Comparison of ENCODE assay signal across 12 cellular contexts in the genomic region with DNA sequence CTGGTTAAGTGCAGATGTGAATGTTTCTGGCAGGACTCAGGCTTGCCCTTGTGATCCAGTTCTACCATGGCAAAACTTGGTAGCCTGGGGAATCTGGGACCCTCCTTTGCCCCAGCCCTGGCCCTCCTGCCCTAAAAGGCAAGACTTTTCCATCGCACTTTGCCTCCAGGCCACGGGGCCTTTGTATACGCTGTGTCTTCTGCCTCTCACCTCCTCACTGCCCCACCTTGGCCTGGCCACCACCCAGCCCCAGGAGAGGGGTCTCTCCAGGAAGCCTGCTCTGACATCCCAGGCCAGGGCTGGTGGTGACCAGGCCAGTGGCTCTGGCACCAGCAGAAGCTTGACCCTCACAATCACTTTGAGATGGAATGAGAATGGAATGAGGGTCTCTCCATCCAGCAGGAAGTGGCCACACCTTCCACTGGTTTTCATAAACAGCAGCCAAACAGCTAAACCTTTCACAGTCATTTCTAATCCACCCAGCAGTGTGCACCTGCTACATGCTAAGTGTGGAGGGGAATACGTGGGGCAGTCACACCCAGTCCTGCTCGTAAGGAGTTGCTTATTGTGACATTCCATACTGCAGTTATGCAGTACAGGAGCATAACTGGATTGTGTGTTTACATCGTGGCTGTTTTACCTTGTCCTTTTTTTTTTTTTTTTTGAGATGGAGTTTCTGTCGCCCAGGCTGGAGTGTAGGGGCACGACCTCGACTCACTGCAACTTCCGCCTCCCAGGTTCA. TPM values are rescaled to one million over a fixed set of nuclear protein-coding genes. Genes with fewer than 3 reads are reported as not detected.
DNase-seq lines count a peak whose midpoint lies in the region; ATAC-seq and TF ChIP-seq lines count a peak whose summit lies in the region.
"Had no signal": no experiment of that assay in that cellular context is flagged by ENCODE, and none has a peak within 500 bp of the region (broad histone marks: within the 10 kb centered on the region; RNA-seq: fewer than 3 reads in every experiment).

No MANE protein-coding gene starts in this region.

- TF ChIP-seq CTCF in HL-60 (IDR thresholded peaks at IDR 0.05; ENCODE audit: insufficient read depth, low read length) (no peak), chondrocyte (IDR thresholded peaks at IDR 0.05) (no peak), neural crest cell (conservative IDR thresholded peaks at IDR 0.05) (no peak)

- H3K9me3 ChIP-seq in BLaER1 treated with 17β-estradiol and CSF1 and Interleukin-3, amounts not matched to agents 10 nM and 100 nM (replicated peaks in 1 of 11): no peaks in the 10 kb centered on the region

- H3K27me3 Mint-ChIP-seq in chondrocyte (ENCODE audit: low read depth) (no peaks in the 10 kb centered on the region), neural crest cell (ENCODE audit: low read depth) (no peaks in the 10 kb centered on the region)

- peak overlapping the region; percentile 65 to 91 (median 79) for H3K4me2 ChIP-seq in BLaER1 treated with 17β-estradiol and CSF1 and Interleukin-3, amounts not matched to agents 10 nM and 100 nM

- H3K4me1 Mint-ChIP-seq in chondrocyte (ENCODE audit: low read depth): peaks cover 9% of the 10 kb centered on the region
- peaks cover 4% of the 10 kb centered on the region for H3K4me1 Mint-ChIP-seq in neural crest cell

- peaks cover 0 to 4% (median 0%) of the 10 kb centered on the region in 11 experiments; a peak in 2 of 22 replicates for H4K20me1 ChIP-seq in BLaER1 treated with 17β-estradiol and CSF1 and Interleukin-3, amounts not matched to agents 10 nM and 100 nM

- H3K36me3 ChIP-seq in BLaER1 treated with 17β-estradiol and CSF1 and Interleukin-3, amounts not matched to agents 10 nM and 100 nM: peaks cover 11 to 20% (median 17%) of the 10 kb centered on the region in 11 experiments

- H3K27ac Mint-ChIP-seq in chondrocyte (ENCODE audit: unreplicated experiment) (peak overlapping the region; percentile 65), neural crest cell (ENCODE audit: unreplicated experiment) (no peak overlapping the region)

- H3K36me3 Mint-ChIP-seq in chondrocyte (ENCODE audit: low read depth): no peaks in the 10 kb centered on the region
- H3K36me3 Mint-ChIP-seq in neural crest cell (ENCODE audit: low read depth): no peaks in the 10 kb centered on the region

- H3K4me3 Mint-ChIP-seq in chondrocyte (ENCODE audit: unreplicated experiment) (no peak overlapping the region), neural crest cell (peak overlapping the region; percentile 72)

- peak overlapping the region in 9 of 11 experiments; percentile 45 to 93 (median 86); a peak in 17 of 22 replicates for H3K27ac ChIP-seq in BLaER1 treated with 17β-estradiol and CSF1 and Interleukin-3, amounts not matched to agents 10 nM and 100 nM
- H3K27ac ChIP-seq in HL-60 (replicated peaks): peak overlapping the region; percentile 78
- H3K27ac ChIP-seq: foreskin keratinocyte had no signal

- DNase-seq in HL-60 (ENCODE audit: low read depth in 1 of 2, low spot score in 1 of 2) (no peak), chondrocyte (ENCODE audit: low spot score) (no peak), neural crest cell (ENCODE audit: low read depth, low spot score) (no peak), NCI-H1092 treated with DMSO at 0.1 percent for 48 hours (lab: John Stamatoyannopoulos, UW) (no peak)
- no peak for DNase-seq in stimulated activated naive CD4-positive, alpha-beta T cell treated with Interleukin-2 at 50 U/mL for 16 hours (lab: John Stamatoyannopoulos, UW)
- DNase-seq: NCI-H2171, retina, RPMI8226 had no signal

- H3K9me3 Mint-ChIP-seq in chondrocyte (ENCODE audit: low read depth) (no peaks in the 10 kb centered on the region), neural crest cell (no peaks in the 10 kb centered on the region)

- H3K27me3 ChIP-seq in BLaER1 treated with 17β-estradiol and CSF1 and Interleukin-3, amounts not matched to agents 10 nM and 100 nM: no peaks in the 10 kb centered on the region
- H3K27me3 ChIP-seq in HL-60 (ENCODE audit: insufficient read depth, poor library complexity, severe bottlenecking): no peaks in the 10 kb centered on the region
- H3K27me3 ChIP-seq: foreskin keratinocyte had no signal

- peak overlapping the region in 9 of 11 experiments; percentile 12 to 96 (median 88); a peak in 13 of 22 replicates for H3K9ac ChIP-seq in BLaER1 treated with 17β-estradiol and CSF1 and Interleukin-3, amounts not matched to agents 10 nM and 100 nM

- ATAC-seq in HG03159 (IDR thresholded peaks at IDR 0.05; ENCODE audit: unreplicated experiment) (no peak), GM19452 (IDR thresholded peaks at IDR 0.05; ENCODE audit: unreplicated experiment) (no peak)
- ATAC-seq: foreskin keratinocyte had no signal

- H3K4me1 ChIP-seq in BLaER1 treated with 17β-estradiol and CSF1 and Interleukin-3, amounts not matched to agents 10 nM and 100 nM: peaks cover 42 to 62% (median 55%) of the 10 kb centered on the region in 10 experiments

- H3K4me3 ChIP-seq in BLaER1 treated with 17β-estradiol and CSF1 and Interleukin-3, amounts not matched to agents 10 nM and 100 nM: no peak overlapping the region
- H3K4me3 ChIP-seq in HL-60 (replicated peaks; ENCODE audit: insufficient read depth, low read length): no peak overlapping the region

RNA-seq across cellular contexts. Expression of gene MRPL38, which starts 1.6 kb away (rescaled TPM):
- total RNA-seq in chondrocyte (47.4 to 53.3 TPM (median 49.8 TPM) in 3 replicates), neural crest cell (111 and 115 TPM in 2 replicates)

RNA-seq across cellular contexts. Expression of gene TRIM65, which starts 9.6 kb away (rescaled TPM):
- 25.2 to 27.1 TPM (median 27.0 TPM) in 3 replicates for total RNA-seq in chondrocyte
- 23.3 and 27.4 TPM in 2 replicates for total RNA-seq in neural crest cell

RNA-seq across cellular contexts. Expression of gene TRIM47, which starts 27.9 kb away (rescaled TPM):
- 33.9 to 50.6 TPM (median 46.3 TPM) in 3 replicates for total RNA-seq in chondrocyte
- total RNA-seq in neural crest cell: 0.91 and 1.9 TPM in 2 replicates

RNA-seq across cellular contexts. Expression of gene FBF1, which starts 34.5 kb away (rescaled TPM):
- total RNA-seq in chondrocyte: 6.7 to 19.8 TPM (median 7.5 TPM) in 3 replicates
- 21.7 and 25.9 TPM in 2 replicates for total RNA-seq in neural crest cell

RNA-seq across cellular contexts. Expression of gene WBP2, which starts 51.2 kb away (rescaled TPM):
- 45.0 to 62.5 TPM (median 56.5 TPM) in 3 replicates for total RNA-seq in chondrocyte
- total RNA-seq in neural crest cell: 49.3 and 53.3 TPM in 2 replicates

Comparison
In these comparisons a context has a peak if more than half of its experiments do, and no peak if none do; other contexts are left out.
1. RNA of gene TRIM47, which starts 27.9 kb away (total RNA-seq): 33.9 to 50.6 TPM in chondrocyte; 0.91 to 1.9 TPM in neural crest cell; every median in the first group is over 10 times any median in the second.